In genomic region chr9:136943291-136944093, GRCh38 we compare ENCODE assay signal across 8 cellular contexts. TPM values are rescaled to one million over a fixed set of nuclear protein-coding genes. Genes with fewer than 3 reads are reported as not detected.
DNase-seq lines count a peak whose midpoint lies in the region; ATAC-seq and TF ChIP-seq lines count a peak whose summit lies in the region.

No MANE protein-coding gene starts in this region.

- TF ChIP-seq EP300 in stomach (IDR thresholded peaks at IDR 0.05): no peak

- H3K36me3 ChIP-seq in body of pancreas (replicated peaks in 1 of 2; ENCODE audit: insufficient read depth in 1 of 2, low read depth in 2 of 2) (peaks cover 20 to 26% of the 10 kb centered on the region in 2 donors), stomach (peaks cover 35 to 45% (median 44%) of the 10 kb centered on the region in 4 donors)

- CTCF ChIA-PET in HEK293T (lab: Yijun Ruan, JAX): no interaction called here

- intact Hi-C loops in body of pancreas (cut with DNase I): loop anchor here (10.0 kb wide), 1 partner anchor 89 kb away; the partner anchor contains the start of gene MAMDC4
- intact Hi-C loops in stomach (cut with DNase I; ENCODE audit: low total_unique reads): loop anchor here (10.0 kb wide), 1 partner anchor 89 kb away; the partner anchor contains the start of gene MAMDC4

- TF ChIP-seq CTCF in body of pancreas (IDR thresholded peaks at IDR 0.05): no peak
- no peak for TF ChIP-seq CTCF in stomach (IDR thresholded peaks at IDR 0.05)

- peaks cover 33% of the 10 kb centered on the region for H3K4me1 ChIP-seq in body of pancreas
- H3K4me1 ChIP-seq in stomach: peaks cover 29 to 46% (median 45%) of the 10 kb centered on the region in 4 donors

- H3K27ac ChIP-seq in body of pancreas: peak overlapping the region; percentile 55 to 93 (median 76)
- H3K27ac ChIP-seq in layer of hippocampus (ENCODE audit: low read depth, low read length): peak overlapping the region; percentile 91
- peak overlapping the region; percentile 80 to 96 (median 87) for H3K27ac ChIP-seq in stomach

- H3K9me3 ChIP-seq in body of pancreas (no peaks in the 10 kb centered on the region), stomach (no peaks in the 10 kb centered on the region)

- H3K27me3 ChIP-seq in body of pancreas: no peaks in the 10 kb centered on the region
- H3K27me3 ChIP-seq in layer of hippocampus (ENCODE audit: control insufficient read depth, insufficient read depth, low read length): no peaks in the 10 kb centered on the region
- H3K27me3 ChIP-seq in stomach: no peaks in the 10 kb centered on the region

- H3K4me3 ChIP-seq in body of pancreas: peak overlapping the region; percentile 46 to 78
- H3K4me3 ChIP-seq in stomach: peak overlapping the region; percentile 84 to 99 (median 91)

- POLR2A ChIA-PET in HEK293T (lab: Yijun Ruan, JAX): interaction anchor here (0.8 to 1.0 kb wide), 2 partner anchors 48 to 96 kb away, joined by 3 to 4 read pairs; partner anchors contain the start of gene PAXX

- ATAC-seq in body of pancreas: peak; percentile 8

- no peak for TF ChIP-seq POLR2A in body of pancreas (IDR thresholded peaks at IDR 0.05)
- TF ChIP-seq POLR2A in stomach (IDR thresholded peaks at IDR 0.05): no peak

- 24 to 69% methylated on average over 11 to 41 of the region's 51 CpGs for WGBS in body of pancreas, 2 donors
- 12 to 35% (median 14%) methylated on average over 13 to 51 of the region's 51 CpGs for WGBS in stomach, 5 donors

- DNase-seq in NCI-H2171 (lab: John Stamatoyannopoulos, UW) (peak; percentile 32), NCI-H2171 treated with DMSO at 0.1 percent for 48 hours (lab: John Stamatoyannopoulos, UW) (no peak), HEK293T (ENCODE audit: extremely low spot score) (peak; percentile 48), NCI-H69 (lab: John Stamatoyannopoulos, UW) (peak; percentile 62), body of pancreas (peak in 3 of 4 donors; percentile 45 to 50 (median 47)), stomach (peak; percentile 50), DMS114 treated with DMSO at 0.1 percent for 48 hours (lab: John Stamatoyannopoulos, UW; ENCODE audit: unreplicated experiment) (no peak)

TF ChIP-seq in HEK293T, 16 proteins besides CTCF, POLR2A, EP300 and RAD21:
- no peak for TF ChIP-seq FOXM1 (IDR thresholded peaks at IDR 0.05; ENCODE audit: borderline replicate concordance)
- no peak for TF ChIP-seq CTBP1 (IDR thresholded peaks at IDR 0.05; ENCODE audit: borderline replicate concordance)
- TF ChIP-seq PKNOX1 (IDR thresholded peaks at IDR 0.05): no peak
- TF ChIP-seq LEF1 (IDR thresholded peaks at IDR 0.05; ENCODE audit: borderline replicate concordance): no peak
- TF ChIP-seq ZNF384 (IDR thresholded peaks at IDR 0.05): no peak

RNA-seq across cellular contexts. Expression of gene FBXW5, which starts 1.0 kb away (rescaled TPM):
- total RNA-seq in body of pancreas (100 to 1,000 TPM; 156 to 161 TPM), stomach (100 to 1,000 TPM in 4 of 5 donors, 10 to 100 TPM in 1; 47.7 to 435 (median 174) TPM)
- 100 to 1,000 TPM in 2 of 3 donors, 10 to 100 TPM in 1; 91.0 to 109 (median 102) TPM for polyA plus RNA-seq in stomach

RNA-seq across cellular contexts. Expression of gene C8G, which starts 1.6 kb away (rescaled TPM):
- total RNA-seq in body of pancreas (not detected), stomach (not detected)
- polyA plus RNA-seq in stomach: 1 to 10 TPM in 2 of 3 donors, not detected in 1; 2.3 to 5.5 TPM

RNA-seq across cellular contexts. Expression of gene LCN12, which starts 8.6 kb away (rescaled TPM):
- 1 to 10 TPM; 1.3 to 4.9 TPM for total RNA-seq in body of pancreas
- total RNA-seq in stomach: 1 to 10 TPM in 1 of 5 donors, under 1 TPM in 1, not detected in 3; 0.73 to 2.2 TPM
- polyA plus RNA-seq in stomach: 1 to 10 TPM; 2.3 to 6.3 (median 3.1) TPM

RNA-seq across cellular contexts. Expression of gene PTGDS, which starts 33.8 kb away (rescaled TPM):
- total RNA-seq in body of pancreas: 10 to 100 TPM; 17.8 to 48.0 TPM
- 10 to 100 TPM in 4 of 5 donors, 1 to 10 TPM in 1; 2.3 to 34.9 (median 30.4) TPM for total RNA-seq in stomach
- 10 to 100 TPM; 18.6 to 64.4 (median 37.3) TPM for polyA plus RNA-seq in stomach

RNA-seq across cellular contexts. Expression of gene LCNL1, which starts 39.3 kb away (rescaled TPM):
- not detected for total RNA-seq in body of pancreas
- total RNA-seq in stomach: not detected
- under 1 TPM in 2 of 3 donors, not detected in 1; 0.19 to 0.25 TPM for polyA plus RNA-seq in stomach

Comparison
In these comparisons a context has a peak if more than half of its experiments do, and no peak if none do; other contexts are left out.
1. DNase-seq: peak in NCI-H2171 (single experiment), HEK293T (single experiment), NCI-H69 (single experiment), body of pancreas (3 of 4) and stomach (single experiment); none in NCI-H2171 treated with DMSO at 0.1 percent for 48 hours (single experiment) and DMS114 treated with DMSO at 0.1 percent for 48 hours (single experiment).
2. Peak in every context shown above with its lines, with median percentiles within 50 percentile points of each other: H3K27ac ChIP-seq.